9 cellular contexts compared by ENCODE assay signal in the genomic region with DNA sequence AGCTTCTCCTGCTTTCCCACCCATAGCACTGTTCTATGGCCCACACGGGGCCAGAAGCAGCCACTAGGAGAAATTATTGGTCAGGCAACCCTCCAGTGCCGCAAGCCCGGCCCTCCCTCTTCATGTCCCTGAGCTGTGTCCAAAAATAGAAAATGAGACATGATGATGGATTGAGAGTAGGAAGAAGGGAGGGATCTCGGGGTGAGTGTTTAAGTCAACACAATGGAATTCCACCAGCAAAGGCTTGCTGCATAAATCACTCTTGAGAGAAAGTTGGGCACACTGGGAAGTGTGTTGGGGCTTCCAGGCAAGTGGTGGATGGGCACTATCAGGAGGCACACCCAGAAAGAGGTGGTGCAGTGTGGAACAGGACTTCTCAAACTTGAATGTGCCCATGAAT.
A peak's percentile ranks its signal among the peaks of the same experiment; 100 is the strongest.
DNase-seq lines count a peak whose midpoint lies in the region; ATAC-seq and TF ChIP-seq lines count a peak whose summit lies in the region.
"Had no signal": no experiment of that assay in that cellular context is flagged by ENCODE, and none has a peak within 500 bp of the region (broad histone marks: within the 10 kb centered on the region; RNA-seq: fewer than 3 reads in every experiment).

No MANE protein-coding gene starts in this region.

- ATAC-seq in SK-N-SH treated with all-trans-retinoic acid at 6 μM for 48 hours (peak; percentile 91), foreskin keratinocyte (peak; percentile 96)

- no peak overlapping the region for H3K4me3 ChIP-seq in OCI-LY7 (ENCODE audit: low read depth, low read length, poor library complexity, severe bottlenecking)

- no peak overlapping the region for H3K4me2 ChIP-seq in OCI-LY7 (ENCODE audit: low read length)

- BruUV-seq in OCI-LY7 (replicated peaks; lab: Mats Ljungman, UMichigan), result no TSS peak

- no peaks in the 10 kb centered on the region for H4K20me1 ChIP-seq in OCI-LY7 (ENCODE audit: insufficient read depth, low read length)

- CTCF ChIA-PET in OCI-LY7 (lab: Charles Lee; ENCODE audit: unreplicated experiment), result no interaction called here

- no peak overlapping the region for H2AFZ ChIP-seq in OCI-LY7 (ENCODE audit: low read length)

- POLR2A ChIA-PET in OCI-LY7 (lab: Charles Lee), result interaction anchor here (0.6 to 0.9 kb wide), 2 partner anchors 27 to 93 kb away, joined by 3 to 5 read pairs; no protein-coding TSS in a partner anchor

- DNase-seq in GM03348 (ENCODE audit: low spot score), result peak; percentile 86
- peak; percentile 88 to 98 for DNase-seq in foreskin keratinocyte
- peak; percentile 93 for DNase-seq in renal cortical epithelial cell (ENCODE audit: low read depth)
- no peak for DNase-seq in central memory CD4-positive, alpha-beta T cell
- DNase-seq in DMS153 treated with DMSO at 0.1 percent for 48 hours (lab: John Stamatoyannopoulos, UW; ENCODE audit: unreplicated experiment), result no peak
- DNase-seq in OCI-LY7 (ENCODE audit: low spot score), result no peak
- no peak for DNase-seq in NCI-H1436 (lab: John Stamatoyannopoulos, UW)
- DNase-seq: activated CD4-positive, alpha-beta T cell treated with anti-CD3 and anti-CD28 coated beads, Interleukin-2, amount 10 ng/mL, durations not matched to agents 24 days and 14 days had no signal

- TF ChIP-seq CTCF in foreskin keratinocyte (conservative IDR thresholded peaks at IDR 0.05), result peak; percentile 34
- TF ChIP-seq CTCF in OCI-LY7 (conservative IDR thresholded peaks at IDR 0.05; ENCODE audit: low read length), result no peak

- H3K4me1 ChIP-seq in foreskin keratinocyte, result peaks cover 29% of the 10 kb centered on the region
- H3K4me1 ChIP-seq in OCI-LY7 (ENCODE audit: insufficient read depth, low read length, poor library complexity, severe bottlenecking), result no peaks in the 10 kb centered on the region

- H3K79me2 ChIP-seq in OCI-LY7 (ENCODE audit: insufficient read depth, low read depth, low read length), result no peaks in the 10 kb centered on the region

- H3K9me2 ChIP-seq in OCI-LY7 (ENCODE audit: insufficient read depth, low read length), result no peaks in the 10 kb centered on the region

- intact Hi-C loops in OCI-LY7 (cut with micrococcal nuclease; ENCODE audit: unreplicated experiment), result no loop called here

- peak overlapping the region; percentile 31 for H3K27ac ChIP-seq in foreskin keratinocyte
- H3K27ac ChIP-seq in OCI-LY7 (ENCODE audit: low read depth, low read length, poor library complexity, severe bottlenecking), result no peak overlapping the region

- no peaks in the 10 kb centered on the region for H3K27me3 ChIP-seq in foreskin keratinocyte

- no peaks in the 10 kb centered on the region for H3K36me3 ChIP-seq in OCI-LY7 (ENCODE audit: insufficient read depth, low read length)

- H3K9me3 ChIP-seq in OCI-LY7 (ENCODE audit: low read length), result no peaks in the 10 kb centered on the region

TF ChIP-seq in SK-N-SH treated with all-trans-retinoic acid at 6 μM for 48 hours, 23 proteins besides CTCF, POLR2A, EP300 and RAD21:
- TF ChIP-seq TCF4 (CRISPR knock-in tag; IDR thresholded peaks at IDR 0.05; ENCODE audit: borderline replicate concordance), result no peak
- 0 out of 2 replicates have a peak, but pooled peaks have one; percentile 71 for TF ChIP-seq RARB (CRISPR knock-in tag; IDR thresholded peaks at IDR 0.05)

Comparison
In these comparisons a context has a peak if more than half of its experiments do, and no peak if none do; other contexts are left out.
1. DNase-seq: peak in GM03348 (single experiment), foreskin keratinocyte (2 of 2) and renal cortical epithelial cell (single experiment); none in central memory CD4-positive, alpha-beta T cell (single experiment), DMS153 treated with DMSO at 0.1 percent for 48 hours (single experiment), OCI-LY7 (single experiment) and NCI-H1436 (single experiment).